ENCODE assay signal across 20 cellular contexts in genomic region chr3:99965681-99966408, GRCh38.
DNase-seq lines count a peak whose midpoint lies in the region; ATAC-seq and TF ChIP-seq lines count a peak whose summit lies in the region.
"Had no signal": no experiment of that assay in that cellular context is flagged by ENCODE, and none has a peak within 500 bp of the region (broad histone marks: within the 10 kb centered on the region; RNA-seq: fewer than 3 reads in every experiment).

No MANE protein-coding gene starts in this region.

- TF ChIP-seq CTCF in WERI-Rb-1 (IDR thresholded peaks at IDR 0.05; ENCODE audit: low read depth, low read length) (no peak), lung (IDR thresholded peaks at IDR 0.05; ENCODE audit: control extremely low read depth, extremely low read depth) (no peak), gastrocnemius medialis (IDR thresholded peaks at IDR 0.05 in 4 of 5, conservative IDR thresholded peaks at IDR 0.05 in 1 of 5) (no peak)

- no peaks in the 10 kb centered on the region for H3K36me3 ChIP-seq in GM23248 (ENCODE audit: low read depth)
- no peaks in the 10 kb centered on the region for H3K36me3 ChIP-seq in WERI-Rb-1
- H3K36me3 ChIP-seq in lung (ENCODE audit: control insufficient read depth in 2 of 2, insufficient read depth in 2 of 2, low read length in 2 of 2) = no peaks in the 10 kb centered on the region
- H3K36me3 ChIP-seq in gastrocnemius medialis = no peaks in the 10 kb centered on the region
- H3K36me3 ChIP-seq: HAP-1, prostate gland had no signal

- H3K27ac Mint-ChIP-seq in activated CD4-positive, alpha-beta memory T cell treated with anti-CD3 and anti-CD28 coated beads, Interleukin-2, amount 10 ng/mL, durations not matched to agents 7 days and 5 days = no peak overlapping the region
- H3K27ac Mint-ChIP-seq: activated naive CD8-positive, alpha-beta T cell treated with anti-CD3 and anti-CD28 coated beads for 36 hours; naive thymus-derived CD4-positive, alpha-beta T cell had no signal

- peaks cover 35% of the 10 kb centered on the region for H3K4me1 ChIP-seq in GM23248 (ENCODE audit: insufficient read depth)
- H3K4me1 ChIP-seq in lung (ENCODE audit: control insufficient read depth in 2 of 2, insufficient read depth in 2 of 2, low read length in 2 of 2) = peaks cover 7% of the 10 kb centered on the region in 2 donors
- peaks cover 76 to 85% of the 10 kb centered on the region in 2 donors for H3K4me1 ChIP-seq in gastrocnemius medialis
- H3K4me1 ChIP-seq: prostate gland had no signal

- no peaks in the 10 kb centered on the region for H3K27me3 ChIP-seq in GM23248 (replicated peaks; ENCODE audit: insufficient read depth)
- H3K27me3 ChIP-seq in WERI-Rb-1 (ENCODE audit: insufficient read depth, low read depth, severe bottlenecking) = no peaks in the 10 kb centered on the region
- no peaks in the 10 kb centered on the region for H3K27me3 ChIP-seq in lung (ENCODE audit: control insufficient read depth, insufficient read depth)
- H3K27me3 ChIP-seq in gastrocnemius medialis = no peaks in the 10 kb centered on the region

- H3K79me2 ChIP-seq in GM23248 (ENCODE audit: insufficient read depth) = no peaks in the 10 kb centered on the region

- CTCF ChIA-PET in activated CD4-positive, alpha-beta memory T cell treated with anti-CD3 and anti-CD28 coated beads, Interleukin-2, amount 10 ng/mL, durations not matched to agents 7 days and 5 days (lab: Charles Lee) = no interaction called here

- H2AFZ ChIP-seq in GM23248 = no peak overlapping the region

- H3F3A ChIP-seq in GM23248 (ENCODE audit: insufficient read depth) = peaks cover 14% of the 10 kb centered on the region

- DNase-seq in GM23248 (no peak), WERI-Rb-1 (peak; percentile 20), lung (ENCODE audit: low spot score) (no peak), gastrocnemius medialis (no peak), SHP77 treated with DMSO at 0.1 percent for 48 hours (lab: John Stamatoyannopoulos, UW) (no peak)
- DNase-seq in activated CD4-positive, alpha-beta memory T cell treated with anti-CD3 and anti-CD28 coated beads, Interleukin-2, amount 10 ng/mL, durations not matched to agents 7 days and 5 days = no peak
- DNase-seq: activated CD4-positive, CD25-positive, alpha-beta regulatory T cell treated with anti-CD3 and anti-CD28 coated beads, Interleukin-2, amount 50 U/mL, for 72 hours; activated naive CD8-positive, alpha-beta T cell treated with anti-CD3 and anti-CD28 coated beads for 36 hours; C1 segment of cervical spinal cord; Karpas-422; naive thymus-derived CD4-positive, alpha-beta T cell; NCI-H1048; NCI-H1930; NCI-H446; stimulated activated CD4-positive, alpha-beta T cell treated with anti-CD3 and anti-CD28 coated beads, Interleukin-4, amount 100 ng/mL, for 4 hours had no signal

- no peak for TF ChIP-seq POLR2A in gastrocnemius medialis (IDR thresholded peaks at IDR 0.05)

- in situ Hi-C loops in GM23248 (cut with MboI) (no loop called here), gastrocnemius medialis (cut with MboI; ENCODE audit: low sequenced_read_pairs in 4 of 4) (no loop called here)

- no peaks in the 10 kb centered on the region for H4K20me1 ChIP-seq in GM23248 (ENCODE audit: insufficient read depth)

- no peaks in the 10 kb centered on the region for H3K9me3 Mint-ChIP-seq in activated CD4-positive, alpha-beta memory T cell treated with anti-CD3 and anti-CD28 coated beads, Interleukin-2, amount 10 ng/mL, durations not matched to agents 7 days and 5 days
- H3K9me3 Mint-ChIP-seq: activated naive CD8-positive, alpha-beta T cell treated with anti-CD3 and anti-CD28 coated beads for 36 hours; brain had no signal

- WGBS in GM23248 (ENCODE audit: low coverage in 1 of 2, low lambda C conversion rate in 2 of 2, missing lambda C conversion rate in 2 of 2), 2 experiments = 93 to 100% methylated on average over 3 of the region's 3 CpGs
- WGBS in lung, 2 donors = 98 to 100% methylated on average over 3 of the region's 3 CpGs

- H3K27me3 Mint-ChIP-seq in activated CD4-positive, alpha-beta memory T cell treated with anti-CD3 and anti-CD28 coated beads, Interleukin-2, amount 10 ng/mL, durations not matched to agents 7 days and 5 days = no peaks in the 10 kb centered on the region
- H3K27me3 Mint-ChIP-seq: activated naive CD8-positive, alpha-beta T cell treated with anti-CD3 and anti-CD28 coated beads for 36 hours; brain; naive thymus-derived CD4-positive, alpha-beta T cell had no signal

- H3K9me2 ChIP-seq in GM23248 (ENCODE audit: insufficient read depth) = no peaks in the 10 kb centered on the region

- ATAC-seq in lung (ENCODE audit: insufficient read depth, low FRiP score) (peak; percentile 10), gastrocnemius medialis (no peak), HG02852 (IDR thresholded peaks at IDR 0.05; ENCODE audit: unreplicated experiment) (no peak), HG02623 (IDR thresholded peaks at IDR 0.05; ENCODE audit: unreplicated experiment) (no peak)
- ATAC-seq: naive thymus-derived CD4-positive, alpha-beta T cell had no signal

- no peak overlapping the region for H3K4me3 Mint-ChIP-seq in activated CD4-positive, alpha-beta memory T cell treated with anti-CD3 and anti-CD28 coated beads, Interleukin-2, amount 10 ng/mL, durations not matched to agents 7 days and 5 days
- H3K4me3 Mint-ChIP-seq: activated naive CD8-positive, alpha-beta T cell treated with anti-CD3 and anti-CD28 coated beads for 36 hours; brain; naive thymus-derived CD4-positive, alpha-beta T cell had no signal

- POLR2A ChIA-PET in activated CD4-positive, alpha-beta memory T cell treated with anti-CD3 and anti-CD28 coated beads, Interleukin-2, amount 10 ng/mL, durations not matched to agents 7 days and 5 days (lab: Charles Lee) = no interaction called here

- H3K4me3 ChIP-seq in GM23248 = no peak overlapping the region
- no peak overlapping the region for H3K4me3 ChIP-seq in WERI-Rb-1 (ENCODE audit: low read depth, low read length)
- no peak overlapping the region for H3K4me3 ChIP-seq in lung
- no peak overlapping the region for H3K4me3 ChIP-seq in gastrocnemius medialis
- H3K4me3 ChIP-seq: HAP-1, prostate gland had no signal

- no peak overlapping the region for H3K4me2 ChIP-seq in GM23248 (ENCODE audit: unreplicated experiment)

- peaks cover 18% of the 10 kb centered on the region for H3K4me1 Mint-ChIP-seq in activated CD4-positive, alpha-beta memory T cell treated with anti-CD3 and anti-CD28 coated beads, Interleukin-2, amount 10 ng/mL, durations not matched to agents 7 days and 5 days

- H3K36me3 Mint-ChIP-seq in activated CD4-positive, alpha-beta memory T cell treated with anti-CD3 and anti-CD28 coated beads, Interleukin-2, amount 10 ng/mL, durations not matched to agents 7 days and 5 days (ENCODE audit: low read depth) = no peaks in the 10 kb centered on the region
- H3K36me3 Mint-ChIP-seq: brain had no signal

- H3K9me3 ChIP-seq in GM23248 (ENCODE audit: low read depth) (no peaks in the 10 kb centered on the region), WERI-Rb-1 (ENCODE audit: severe bottlenecking) (no peaks in the 10 kb centered on the region), lung (ENCODE audit: control insufficient read depth in 2 of 2, insufficient read depth in 1 of 2, low read length in 1 of 2) (no peaks in the 10 kb centered on the region), gastrocnemius medialis (no peaks in the 10 kb centered on the region)
- H3K9me3 ChIP-seq: HAP-1, prostate gland had no signal

- H3K9ac ChIP-seq in GM23248 = no peak overlapping the region

- H3K27ac ChIP-seq in GM23248 = 0 out of 2 replicates have a peak overlapping the region, but pooled peaks have one; percentile 32
- H3K27ac ChIP-seq in WERI-Rb-1 = peak overlapping the region; percentile 69
- H3K27ac ChIP-seq in lung (ENCODE audit: low read depth in 1 of 2, low read length in 1 of 2) = no peak overlapping the region
- H3K27ac ChIP-seq in gastrocnemius medialis = peak overlapping the region; percentile 75 to 84 (median 81)
- H3K27ac ChIP-seq: prostate gland had no signal

- intact Hi-C loops in gastrocnemius medialis (cut with DNase I; ENCODE audit: low total_unique reads) = loop anchor here (10.0 kb wide), 1 partner anchor 299 kb away; the partner anchor contains the start of gene TBC1D23

Comparison
In these comparisons a context has a peak if more than half of its experiments do, and no peak if none do; other contexts are left out.
1. H3K27ac ChIP-seq: peak in GM23248 (single experiment), WERI-Rb-1 (single experiment) and gastrocnemius medialis (4 of 4); none in lung (0 of 2).